In genomic region chr14:90383126-90383730, GRCh38 we compare ENCODE assay signal across 8 cellular contexts. TPM values are rescaled to one million over a fixed set of nuclear protein-coding genes. Genes with fewer than 3 reads are reported as not detected.
A peak's percentile ranks its signal among the peaks of the same experiment; 100 is the strongest.
DNase-seq lines count a peak whose midpoint lies in the region; ATAC-seq and FAIRE-seq lines count a peak whose summit lies in the region.

No MANE protein-coding gene starts in this region.

- ATAC-seq in GM19463 (IDR thresholded peaks at IDR 0.05; ENCODE audit: unreplicated experiment) = peak; percentile 88

- DNase-seq in COLO668 (lab: John Stamatoyannopoulos, UW; ENCODE audit: unreplicated experiment) = peak; percentile 100
- peak; percentile 98 for DNase-seq in HPDE6-E6E7 (ENCODE audit: extremely low spot score)
- peak; percentile 89 for DNase-seq in NK-92 (lab: John Stamatoyannopoulos, UW; ENCODE audit: unreplicated experiment)
- DNase-seq in activated CD8-positive, alpha-beta memory T cell treated with anti-CD3 and anti-CD28 coated beads for 4 hours (ENCODE audit: low read depth in 2 of 2) = peak; percentile 93 to 97
- peak; percentile 100 for DNase-seq in mesenteric fat pad (ENCODE audit: low spot score)
- DNase-seq in stimulated activated CD8-positive, alpha-beta memory T cell treated with anti-CD3 and anti-CD28 coated beads, Interleukin-15, amount 100 ng/mL, for 24 hours (ENCODE audit: low read depth) = peak; percentile 93

- FAIRE-seq in endometrium (lab: Jason Lieb, UNC) = peak; percentile 99

RNA-seq across cellular contexts. Expression of gene CALM1, which starts 13.6 kb away (rescaled TPM):
- 549 TPM for total RNA-seq in mesenteric fat pad

RNA-seq across cellular contexts. Expression of gene NRDE2, which starts 51.5 kb away (rescaled TPM):
- 17.2 TPM for total RNA-seq in mesenteric fat pad

Comparison
In these comparisons a context has a peak if more than half of its experiments do, and no peak if none do; other contexts are left out.
1. Peak in every context shown above with its lines: DNase-seq and ATAC-seq.